7 cellular contexts compared by ENCODE assay signal in genomic region chr1:22710688-22711024, GRCh38. TPM values are rescaled to one million over a fixed set of nuclear protein-coding genes. Genes with fewer than 3 reads are reported as not detected.
DNase-seq lines count a peak whose midpoint lies in the region; ATAC-seq and TF ChIP-seq lines count a peak whose summit lies in the region.

Gene EPHB2 (plus strand): TSS chr1:22710839. CDS start chr1:22710983, 144 bp downstream.

- DNase-seq in GM03348 (ENCODE audit: low spot score): peak; percentile 95
- peak; percentile 67 for DNase-seq in LoVo (ENCODE audit: low spot score)
- DNase-seq in activated T-cell treated with anti-CD3 and anti-CD28 coated beads, Interleukin-2, amount 50 U/mL, for 72 hours: peak; percentile 47 to 48
- DNase-seq in occipital lobe (lab: John Stamatoyannopoulos, UW): peak; percentile 68

- WGBS in gastroesophageal sphincter (ENCODE audit: low coverage in 1 of 2), 2 donors: no CpG with 5 or more reads among the region's 55 CpGs

- H3K36me3 ChIP-seq in gastroesophageal sphincter: no peaks in the 10 kb centered on the region

- peak within 1 kb of the TSS in 1 of 4 donors; percentile 40 for H3K27ac ChIP-seq in gastroesophageal sphincter

- H3K9me3 Mint-ChIP-seq in activated T-cell treated with anti-CD3 and anti-CD28 coated beads, Interleukin-2, amount 50 U/mL, for 72 hours: no peaks in the 10 kb centered on the region

- H3K4me3 Mint-ChIP-seq in activated T-cell treated with anti-CD3 and anti-CD28 coated beads, Interleukin-2, amount 50 U/mL, for 72 hours: peak within 1 kb of the TSS; percentile 60 to 68

- peaks cover 10% of the 10 kb centered on the region for H3K4me1 Mint-ChIP-seq in activated T-cell treated with anti-CD3 and anti-CD28 coated beads, Interleukin-2, amount 50 U/mL, for 72 hours (ENCODE audit: low read depth)

- no peak for TF ChIP-seq EP300 in gastroesophageal sphincter (IDR thresholded peaks at IDR 0.05)

- peaks cover 0 to 26% (median 7%) of the 10 kb centered on the region in 3 donors for H3K4me1 ChIP-seq in gastroesophageal sphincter

- TF ChIP-seq CTCF in gastroesophageal sphincter (IDR thresholded peaks at IDR 0.05): no peak

- H3K9me3 ChIP-seq in gastroesophageal sphincter: no peaks in the 10 kb centered on the region

- ATAC-seq in activated T-cell treated with anti-CD3 and anti-CD28 coated beads, Interleukin-2, amount 50 U/mL, for 72 hours (replicated peaks in 1 of 2): peak; percentile 73 to 83
- peak; percentile 85 for ATAC-seq in gastroesophageal sphincter
- no peak for ATAC-seq in GM21825 (IDR thresholded peaks at IDR 0.05; ENCODE audit: unreplicated experiment)
- no peak for ATAC-seq in GM21381 (IDR thresholded peaks at IDR 0.05; ENCODE audit: unreplicated experiment)

- TF ChIP-seq POLR2A in gastroesophageal sphincter (IDR thresholded peaks at IDR 0.05): no peak

- no peaks in the 10 kb centered on the region for H3K36me3 Mint-ChIP-seq in activated T-cell treated with anti-CD3 and anti-CD28 coated beads, Interleukin-2, amount 50 U/mL, for 72 hours (ENCODE audit: insufficient read depth in 2 of 2)

- peak within 1 kb of the TSS in 1 of 2 donors; percentile 54 for H3K4me3 ChIP-seq in gastroesophageal sphincter

- H3K27me3 ChIP-seq in gastroesophageal sphincter: peaks cover 54% of the 10 kb centered on the region

- H3K27me3 Mint-ChIP-seq in activated T-cell treated with anti-CD3 and anti-CD28 coated beads, Interleukin-2, amount 50 U/mL, for 72 hours (ENCODE audit: low read depth): peaks cover 68% of the 10 kb centered on the region

- H3K27ac Mint-ChIP-seq in activated T-cell treated with anti-CD3 and anti-CD28 coated beads, Interleukin-2, amount 50 U/mL, for 72 hours: no peak within 1 kb of the TSS

RNA-seq across cellular contexts. Expression of gene EPHB2, which starts in this region (rescaled TPM):
- under 1 TPM in 1 of 2 donors, not detected in 1; 0.22 TPM for total RNA-seq in activated T-cell treated with anti-CD3 and anti-CD28 coated beads, Interleukin-2, amount 50 U/mL, for 72 hours
- total RNA-seq in gastroesophageal sphincter (1 to 10 TPM; 2.0 to 5.9 (median 2.6) TPM), occipital lobe (34.9 TPM)

Comparison
In these comparisons a context has a peak if more than half of its experiments do, and no peak if none do; other contexts are left out.
1. Peak in DNase-seq and ATAC-seq in activated T-cell treated with anti-CD3 and anti-CD28 coated beads, Interleukin-2, amount 50 U/mL, for 72 hours; RNA of the gene not detected or under 1 TPM.